ENCODE assay signal across 31 cellular contexts in the genomic region with DNA sequence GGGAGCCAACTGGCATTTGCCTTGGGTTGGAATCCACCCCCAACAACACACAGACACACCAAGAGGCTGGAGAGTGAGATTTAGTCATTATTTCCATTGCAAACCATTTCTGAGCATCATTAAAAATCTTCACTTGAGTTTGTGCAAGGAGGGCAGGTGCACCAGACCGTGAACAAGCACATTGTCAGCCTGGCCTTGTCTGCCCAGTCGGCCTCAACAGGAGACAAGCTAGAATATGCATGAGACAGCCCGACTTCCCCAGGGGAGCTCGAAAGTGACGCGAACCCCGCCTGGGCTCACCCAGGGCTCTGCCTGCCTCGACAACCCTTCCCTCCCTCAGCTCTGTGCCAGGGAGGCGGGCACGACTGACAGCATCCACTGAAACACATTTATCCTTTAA. TPM values are rescaled to one million over a fixed set of nuclear protein-coding genes. Genes with fewer than 3 reads are reported as not detected.
DNase-seq lines count a peak whose midpoint lies in the region; ATAC-seq, FAIRE-seq and TF ChIP-seq lines count a peak whose summit lies in the region.
"Had no signal": no experiment of that assay in that cellular context is flagged by ENCODE, and none has a peak within 500 bp of the region (broad histone marks: within the 10 kb centered on the region; RNA-seq: fewer than 3 reads in every experiment).

No MANE protein-coding gene starts in this region.

- no peaks in the 10 kb centered on the region for H3K27me3 ChIP-seq in BLaER1
- peaks cover 8% of the 10 kb centered on the region for H3K27me3 ChIP-seq in astrocyte (ENCODE audit: insufficient read depth, low read length)
- H3K27me3 ChIP-seq: uterus had no signal

- no TSS peak for BruUV-seq in Calu3 (replicated peaks; lab: Mats Ljungman, UMichigan)

- peaks cover 15% of the 10 kb centered on the region for H3K27me3 Mint-ChIP-seq in astrocyte (ENCODE audit: low read depth, unreplicated experiment)
- peaks cover 57% of the 10 kb centered on the region for H3K27me3 Mint-ChIP-seq in Calu3 (ENCODE audit: unreplicated experiment)

- FAIRE-seq in astrocyte (lab: Jason Lieb, UNC) = no peak
- FAIRE-seq: H54, keratinocyte had no signal

- TF ChIP-seq CTCF in astrocyte (IDR thresholded peaks at IDR 0.05; ENCODE audit: insufficient read depth, low read depth, low read length) (no peak), Calu3 (IDR thresholded peaks at IDR 0.05; ENCODE audit: unreplicated experiment) (no peak)

- no peak overlapping the region for H3K27ac ChIP-seq in BLaER1
- no peak overlapping the region for H3K27ac ChIP-seq in astrocyte (ENCODE audit: low read depth, low read length)
- H3K27ac ChIP-seq: parathyroid adenoma, suprapubic skin, uterus, VCaP had no signal

- H3K36me3 Mint-ChIP-seq in astrocyte (ENCODE audit: low read depth, unreplicated experiment) = no peaks in the 10 kb centered on the region
- no peaks in the 10 kb centered on the region for H3K36me3 Mint-ChIP-seq in Calu3 (ENCODE audit: insufficient read depth, unreplicated experiment)
- H3K36me3 Mint-ChIP-seq: CD4-positive, CD25-positive, alpha-beta regulatory T cell had no signal

- peaks cover 2% of the 10 kb centered on the region for H3K4me1 Mint-ChIP-seq in astrocyte (ENCODE audit: low read depth, unreplicated experiment)
- no peaks in the 10 kb centered on the region for H3K4me1 Mint-ChIP-seq in Calu3 (ENCODE audit: low read depth, unreplicated experiment)
- H3K4me1 Mint-ChIP-seq: activated CD4-positive, alpha-beta T cell treated with anti-CD3 and anti-CD28 coated beads, Interleukin-2, amount 10 ng/mL, durations not matched to agents 7 days and 5 days; CD4-positive, CD25-positive, alpha-beta regulatory T cell had no signal

- H3K4me3 ChIP-seq in BLaER1 = no peak overlapping the region
- H3K4me3 ChIP-seq in astrocyte (ENCODE audit: insufficient read depth, low read depth, low read length) = no peak overlapping the region
- H3K4me3 ChIP-seq: lung, mucosa of descending colon, suprapubic skin, uterus had no signal

- peak overlapping the region; percentile 34 for H3K4me2 ChIP-seq in BLaER1
- no peak overlapping the region for H3K4me2 ChIP-seq in astrocyte (ENCODE audit: low read length)

- no peak overlapping the region for H3K9ac ChIP-seq in BLaER1
- no peak overlapping the region for H3K9ac ChIP-seq in astrocyte (ENCODE audit: low read length)
- H3K9ac ChIP-seq: parathyroid adenoma had no signal

- H3K4me1 ChIP-seq in BLaER1 (peaks cover 36% of the 10 kb centered on the region), astrocyte (ENCODE audit: insufficient read depth, low read length) (no peaks in the 10 kb centered on the region)
- H3K4me1 ChIP-seq: parathyroid adenoma, suprapubic skin, uterus had no signal

- DNase-seq in DMS79 treated with DMSO at 0.1 percent for 48 hours (lab: John Stamatoyannopoulos, UW) = peak; percentile 73
- peak; percentile 13 for DNase-seq in astrocyte (ENCODE audit: low read depth)
- DNase-seq in kidney tubule cell (ENCODE audit: low spot score) = peak; percentile 71
- DNase-seq in ACHN = no peak
- DNase-seq in Calu3 = no peak
- DNase-seq: activated CD4-positive, alpha-beta T cell treated with anti-CD3 and anti-CD28 coated beads, Interleukin-2, amount 10 ng/mL, durations not matched to agents 7 days and 5 days; activated T-cell treated with anti-CD3 and anti-CD28 coated beads, Interleukin-2, amount 50 U/mL, for 24 hours; CD4-positive, CD25-positive, alpha-beta regulatory T cell; effector CD8-positive, alpha-beta T cell; erythroblast; mucosa of descending colon; NCI-H1048; NCI-H2029 treated with DMSO at 0.1 percent for 48 hours; NCI-H226; SHP77 treated with DMSO at 0.1 percent for 48 hours; stimulated activated CD4-positive, alpha-beta T cell treated with anti-CD3 and anti-CD28 coated beads, Interleukin-4, amount 100 ng/mL, for 4 hours; stimulated activated naive CD4-positive, alpha-beta T cell; uterus had no signal

- no peaks in the 10 kb centered on the region for H3K9me3 Mint-ChIP-seq in astrocyte (ENCODE audit: unreplicated experiment)
- H3K9me3 Mint-ChIP-seq in Calu3 (ENCODE audit: low read depth, unreplicated experiment) = no peaks in the 10 kb centered on the region
- H3K9me3 Mint-ChIP-seq: activated CD4-positive, alpha-beta T cell treated with anti-CD3 and anti-CD28 coated beads, Interleukin-2, amount 10 ng/mL, durations not matched to agents 7 days and 5 days; activated T-cell treated with anti-CD3 and anti-CD28 coated beads, Interleukin-2, amount 50 U/mL, for 24 hours; T-helper 2 cell treated with Interferon-gamma antibody and Interleukin-4, amounts not matched to agents 5 μg/mL and 100 μg/mL, for 36 hours had no signal

- no peaks in the 10 kb centered on the region for H3K79me2 ChIP-seq in astrocyte (ENCODE audit: insufficient read depth, low read length)
- H3K79me2 ChIP-seq: parathyroid adenoma had no signal

- ATAC-seq in HG03354 (IDR thresholded peaks at IDR 0.05; ENCODE audit: poor library complexity, severe bottlenecking, unreplicated experiment) (no peak), HG03520 (IDR thresholded peaks at IDR 0.05; ENCODE audit: unreplicated experiment) (no peak)
- ATAC-seq: mucosa of descending colon, Panc1, sciatic nerve had no signal

- no peaks in the 10 kb centered on the region for H3K9me3 ChIP-seq in BLaER1
- H3K9me3 ChIP-seq in astrocyte (ENCODE audit: insufficient read depth, low read depth, low read length) = no peaks in the 10 kb centered on the region
- H3K9me3 ChIP-seq: mucosa of descending colon, suprapubic skin, uterus had no signal

- intact Hi-C loops in Calu3 (cut with micrococcal nuclease; ENCODE audit: unreplicated experiment) = no loop called here

- H3K36me3 ChIP-seq in BLaER1 = no peaks in the 10 kb centered on the region
- no peaks in the 10 kb centered on the region for H3K36me3 ChIP-seq in astrocyte (ENCODE audit: insufficient read depth, low read length)
- H3K36me3 ChIP-seq: suprapubic skin, uterus had no signal

- no peak overlapping the region for H3K27ac Mint-ChIP-seq in astrocyte (ENCODE audit: unreplicated experiment)
- H3K27ac Mint-ChIP-seq in Calu3 (ENCODE audit: unreplicated experiment) = no peak overlapping the region
- H3K27ac Mint-ChIP-seq: activated CD4-positive, alpha-beta T cell treated with anti-CD3 and anti-CD28 coated beads, Interleukin-2, amount 10 ng/mL, durations not matched to agents 7 days and 5 days; activated T-cell treated with anti-CD3 and anti-CD28 coated beads, Interleukin-2, amount 50 U/mL, for 24 hours; CD4-positive, CD25-positive, alpha-beta regulatory T cell; IgD-negative memory B cell; T-helper 2 cell treated with Interferon-gamma antibody and Interleukin-4, amounts not matched to agents 5 μg/mL and 100 μg/mL, for 36 hours had no signal

- H2AFZ ChIP-seq in astrocyte (ENCODE audit: low read depth, low read length) = no peak overlapping the region
- H2AFZ ChIP-seq: parathyroid adenoma had no signal

- no peak overlapping the region for H3K4me3 Mint-ChIP-seq in astrocyte (ENCODE audit: unreplicated experiment)
- H3K4me3 Mint-ChIP-seq in Calu3 (ENCODE audit: low read depth, unreplicated experiment) = no peak overlapping the region
- H3K4me3 Mint-ChIP-seq: activated CD4-positive, alpha-beta T cell treated with anti-CD3 and anti-CD28 coated beads, Interleukin-2, amount 10 ng/mL, durations not matched to agents 7 days and 5 days; activated T-cell treated with anti-CD3 and anti-CD28 coated beads, Interleukin-2, amount 50 U/mL, for 24 hours; CD4-positive, CD25-positive, alpha-beta regulatory T cell; IgD-negative memory B cell; T-helper 2 cell treated with Interferon-gamma antibody and Interleukin-4, amounts not matched to agents 5 μg/mL and 100 μg/mL, for 36 hours had no signal

- CTCF ChIA-PET in Calu3 (lab: Charles Lee) = interaction anchor here (0.6 kb wide), 1 partner anchor 366 kb away, joined by 5 read pairs; no protein-coding TSS in a partner anchor

- H4K20me1 ChIP-seq in BLaER1 (no peaks in the 10 kb centered on the region), astrocyte (ENCODE audit: insufficient read depth, low read length) (no peaks in the 10 kb centered on the region)

- in situ Hi-C loops in ACHN (cut with HindIII; ENCODE audit: low pct_ligation_motif_present, low pct_unique_long_range_greater_than_20kb, low sequenced_read_pairs) = no loop called here

RNA-seq across cellular contexts. Expression of gene GUCA2B, which starts 15.4 kb away (rescaled TPM):
- total RNA-seq in astrocyte (not detected in 2 replicates), Calu3 (2022) (not detected in 2 replicates)
- total RNA-seq: activated CD4-positive, alpha-beta T cell treated with anti-CD3 and anti-CD28 coated beads, Interleukin-2, amount 10 ng/mL, durations not matched to agents 7 days and 5 days; CD4-positive, CD25-positive, alpha-beta regulatory T cell; lung; sciatic nerve; suprapubic skin; uterus had no signal

RNA-seq across cellular contexts. Expression of gene GUCA2A, which starts 26.8 kb away (rescaled TPM):
- total RNA-seq in astrocyte = not detected in 2 replicates
- total RNA-seq in Calu3 (2022) = not detected in 2 replicates
- total RNA-seq: activated CD4-positive, alpha-beta T cell treated with anti-CD3 and anti-CD28 coated beads, Interleukin-2, amount 10 ng/mL, durations not matched to agents 7 days and 5 days; CD4-positive, CD25-positive, alpha-beta regulatory T cell; lung; sciatic nerve; uterus had no signal

Comparison
In these comparisons a context has a peak if more than half of its experiments do, and no peak if none do; other contexts are left out.
1. DNase-seq: peak in DMS79 treated with DMSO at 0.1 percent for 48 hours (single experiment), astrocyte (single experiment) and kidney tubule cell (single experiment); none in ACHN (single experiment) and Calu3 (single experiment).